ENCODE assay signal across 8 cellular contexts in the genomic region with DNA sequence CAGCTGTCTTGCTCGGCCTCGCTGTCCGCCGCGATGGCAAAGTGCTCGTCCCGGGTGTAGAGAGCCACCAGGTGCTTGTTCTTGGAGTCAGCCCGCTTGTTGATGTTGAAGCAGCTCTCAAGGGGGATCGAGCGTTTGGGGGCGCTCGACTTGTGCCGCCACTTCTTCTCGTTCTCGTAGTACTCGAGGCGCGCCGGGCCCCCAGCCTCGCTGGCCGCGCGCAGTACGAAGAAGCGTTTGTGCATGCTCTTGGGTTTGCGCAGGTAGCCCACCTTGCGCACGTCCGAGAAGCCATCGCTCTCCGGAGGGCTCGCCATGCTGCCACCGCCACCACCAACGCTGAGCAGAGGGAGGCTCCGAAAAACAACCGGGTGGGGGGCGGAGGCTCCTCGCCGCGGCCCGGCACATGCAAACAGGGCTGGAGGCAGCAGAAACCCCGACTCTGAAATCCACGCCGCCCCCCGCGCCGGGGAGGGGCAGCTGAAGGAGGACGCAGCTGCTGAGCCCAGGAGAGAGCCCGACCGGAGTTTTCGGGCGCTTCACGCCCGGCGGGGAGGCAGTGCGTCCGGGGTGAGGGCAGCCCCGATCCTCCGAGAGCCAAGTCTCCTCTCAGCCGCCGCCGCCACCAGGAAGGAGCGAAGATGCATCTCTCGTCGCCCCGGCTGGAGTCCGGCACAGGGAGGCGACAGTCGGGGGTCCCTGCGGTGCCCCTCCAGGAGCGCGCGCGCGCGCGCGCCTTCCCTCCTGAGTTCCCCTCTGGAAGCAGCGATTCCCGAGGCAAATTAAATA. TPM values are rescaled to one million over a fixed set of nuclear protein-coding genes. Genes with fewer than 3 reads are reported as not detected.
DNase-seq lines count a peak whose midpoint lies in the region; ATAC-seq and TF ChIP-seq lines count a peak whose summit lies in the region.

No MANE protein-coding gene starts in this region.

- H3K27me3 ChIP-seq in muscle layer of duodenum (ENCODE audit: low read depth, low read length), result no peaks in the 10 kb centered on the region
- no peaks in the 10 kb centered on the region for H3K27me3 ChIP-seq in thyroid gland

- intact Hi-C loops in CD14-positive monocyte (cut with micrococcal nuclease), result no loop called here
- intact Hi-C loops in thyroid gland (cut with DNase I), result loop anchor here (5.0 to 10.0 kb wide), 2 partner anchors 154 to 581 kb away; no protein-coding TSS in a partner anchor

- peaks cover 51 to 70% (median 64%) of the 10 kb centered on the region in 3 donors for H3K27me3 Mint-ChIP-seq in CD14-positive monocyte (ENCODE audit: low read depth in 3 of 3)

- H3K27ac Mint-ChIP-seq in CD14-positive monocyte, result peak overlapping the region in 1 of 7 donors; percentile 18

- peaks cover 13% of the 10 kb centered on the region in 2 donors for H3K36me3 Mint-ChIP-seq in CD14-positive monocyte

- H3K4me1 ChIP-seq in muscle layer of duodenum (ENCODE audit: control insufficient read depth in 1 of 2, insufficient read depth in 2 of 2, low read length in 2 of 2) (peaks cover 0 to 29% of the 10 kb centered on the region in 2 donors), thyroid gland (peaks cover 16 to 22% of the 10 kb centered on the region in 2 donors)

- no peak for DNase-seq in CD14-positive monocyte (ENCODE audit: low spot score)
- peak; percentile 74 for DNase-seq in HuH-7.5 (ENCODE audit: low spot score)
- DNase-seq in activated CD8-positive, alpha-beta memory T cell treated with anti-CD3 and anti-CD28 coated beads for 24 hours, result peak; percentile 83
- peak; percentile 58 to 70 for DNase-seq in erythroblast (lab: John Stamatoyannopoulos, UW)
- DNase-seq in thyroid gland, result peak; percentile 57 to 65
- no peak for DNase-seq in HK-2 (ENCODE audit: unreplicated experiment)

- no peaks in the 10 kb centered on the region for H3K9me3 ChIP-seq in muscle layer of duodenum (ENCODE audit: control insufficient read depth in 1 of 2, low read length in 2 of 2)
- no peaks in the 10 kb centered on the region for H3K9me3 ChIP-seq in thyroid gland

- ATAC-seq in GM19463 (IDR thresholded peaks at IDR 0.05; ENCODE audit: unreplicated experiment), result peak; percentile 13

- H3K36me3 ChIP-seq in muscle layer of duodenum (ENCODE audit: control insufficient read depth in 1 of 2, insufficient read depth in 2 of 2, low read length in 2 of 2) (no peaks in the 10 kb centered on the region), thyroid gland (peaks cover 6 to 10% of the 10 kb centered on the region in 2 donors)

- peak overlapping the region; percentile 60 to 91 for H3K4me3 ChIP-seq in muscle layer of duodenum (ENCODE audit: low read depth in 1 of 2, low read length in 2 of 2)
- peak overlapping the region; percentile 72 to 76 (median 76) for H3K4me3 ChIP-seq in thyroid gland (replicated peaks in 1 of 3)

- H3K4me3 Mint-ChIP-seq in CD14-positive monocyte, result peak overlapping the region; percentile 80 to 89

- TF ChIP-seq CTCF in CD14-positive monocyte (IDR thresholded peaks at IDR 0.05) (no peak), thyroid gland (IDR thresholded peaks at IDR 0.05) (no peak)

- H3K9me3 Mint-ChIP-seq in CD14-positive monocyte, result peaks cover 10 to 36% (median 25%) of the 10 kb centered on the region in 7 donors

- TF ChIP-seq POLR2A in erythroblast (IDR thresholded peaks at IDR 0.05; ENCODE audit: low read length), result no peak
- TF ChIP-seq POLR2A in thyroid gland (IDR thresholded peaks at IDR 0.05), result no peak

- H3K27ac ChIP-seq in muscle layer of duodenum (ENCODE audit: low read length) (peak overlapping the region; percentile 60), thyroid gland (peak overlapping the region; percentile 84 to 98 (median 94))

- WGBS in thyroid gland, 2 donors, result 3 to 4% methylated on average over 13 to 25 of the region's 80 CpGs

- H3K4me1 Mint-ChIP-seq in CD14-positive monocyte, result peaks cover 30% of the 10 kb centered on the region

RNA-seq across cellular contexts. Expression of gene IRS1, which starts 1.0 kb away (rescaled TPM):
- under 1 TPM in 1 of 2 donors, not detected in 1; 0.10 TPM for polyA plus RNA-seq in CD14-positive monocyte
- total RNA-seq in thyroid gland, result 100 to 1,000 TPM in 2 of 4 donors, 10 to 100 TPM in 2; 61.9 to 166 (median 98.7) TPM

RNA-seq across cellular contexts. Expression of gene RHBDD1, which starts 37.2 kb away (rescaled TPM):
- 10 to 100 TPM; 15.5 to 19.5 TPM for polyA plus RNA-seq in CD14-positive monocyte
- total RNA-seq in thyroid gland, result 10 to 100 TPM; 17.2 to 36.5 (median 26.2) TPM

Comparison
In these comparisons a context has a peak if more than half of its experiments do, and no peak if none do; other contexts are left out.
1. DNase-seq: peak in HuH-7.5 (single experiment), activated CD8-positive, alpha-beta memory T cell treated with anti-CD3 and anti-CD28 coated beads for 24 hours (single experiment), erythroblast (2 of 2) and thyroid gland (2 of 2); none in CD14-positive monocyte (single experiment) and HK-2 (single experiment).